Comparison of ENCODE assay signal across 8 cellular contexts in the genomic region with DNA sequence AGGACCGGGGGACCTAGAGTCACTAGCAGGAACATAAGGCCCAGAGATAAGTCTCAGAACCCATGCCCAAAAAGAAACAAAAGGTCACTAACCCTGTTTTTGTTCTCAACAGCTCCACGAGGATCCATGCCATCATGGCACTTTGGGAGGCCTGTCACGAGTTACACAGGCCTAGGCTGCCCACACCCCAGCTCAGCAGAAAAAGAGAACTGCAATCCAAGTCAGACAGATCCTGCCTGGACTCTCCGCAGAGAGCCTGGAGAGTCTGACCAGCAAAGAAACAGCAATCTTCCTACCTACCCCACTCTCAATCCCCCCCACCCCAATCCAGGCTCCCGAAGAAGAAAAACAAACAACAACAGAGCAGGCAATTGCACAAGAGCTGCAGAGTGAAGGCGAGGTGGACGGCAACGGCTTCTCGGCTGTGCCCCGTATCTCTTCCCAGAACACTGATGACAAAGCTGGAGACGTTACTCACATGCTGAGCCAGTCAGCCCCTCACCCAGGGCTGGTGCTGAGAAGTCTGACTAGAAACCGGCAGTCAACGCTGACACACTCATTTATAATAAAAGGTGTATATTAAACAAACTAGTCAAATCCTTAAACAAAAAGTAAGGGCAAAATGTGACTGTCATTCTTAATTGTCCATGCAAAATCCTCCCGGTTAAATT.
DNase-seq lines count a peak whose midpoint lies in the region; ATAC-seq and TF ChIP-seq lines count a peak whose summit lies in the region.

No MANE protein-coding gene starts in this region.

- peak in 1 of 2 donors; percentile 73 for TF ChIP-seq EP300 in tibial nerve (IDR thresholded peaks at IDR 0.05)

- H3K9me3 ChIP-seq in RWPE2 (ENCODE audit: severe bottlenecking): peaks cover 2% of the 10 kb centered on the region
- no peaks in the 10 kb centered on the region for H3K9me3 ChIP-seq in mucosa of descending colon
- H3K9me3 ChIP-seq in tibial nerve: no peaks in the 10 kb centered on the region

- peak in 1 of 2 donors; percentile 38 for TF ChIP-seq POLR2A in tibial nerve (IDR thresholded peaks at IDR 0.05)

- WGBS in tibial nerve, 2 donors: 20 to 23% methylated on average over 14 of the region's 14 CpGs

- H3K4me1 ChIP-seq in RWPE2 (ENCODE audit: insufficient read depth, poor library complexity, severe bottlenecking) (peaks cover 19% of the 10 kb centered on the region), mucosa of descending colon (ENCODE audit: low read depth) (no peaks in the 10 kb centered on the region), tibial nerve (peaks cover 0 to 73% (median 39%) of the 10 kb centered on the region in 4 donors)

- H3K4me3 ChIP-seq in RWPE2 (ENCODE audit: severe bottlenecking) (no peak overlapping the region), mucosa of descending colon (no peak overlapping the region), tibial nerve (no peak overlapping the region)

- H3K36me3 ChIP-seq in RWPE2 (ENCODE audit: low read depth) (peaks cover 4% of the 10 kb centered on the region; the same call in 1 of the 2 replicates), mucosa of descending colon (ENCODE audit: low read depth) (no peaks in the 10 kb centered on the region), tibial nerve (peaks cover 0 to under 1% (median 0%) of the 10 kb centered on the region in 3 donors)

- intact Hi-C loops in mucosa of descending colon (cut with DNase I, micrococcal nuclease): no loop called here

- ATAC-seq in RWPE2 (ENCODE audit: low read depth) (peak; percentile 57), mucosa of descending colon (peak; percentile 41)

- H3K27me3 ChIP-seq in RWPE2 (ENCODE audit: insufficient read depth, poor library complexity, severe bottlenecking): no peaks in the 10 kb centered on the region
- no peaks in the 10 kb centered on the region for H3K27me3 ChIP-seq in tibial nerve

- no peak for TF ChIP-seq CTCF in RWPE2 (IDR thresholded peaks at IDR 0.05; ENCODE audit: poor library complexity, severe bottlenecking)
- no peak for TF ChIP-seq CTCF in mucosa of descending colon (IDR thresholded peaks at IDR 0.05)
- TF ChIP-seq CTCF in tibial nerve (IDR thresholded peaks at IDR 0.05): peak in 1 of 5 experiments; percentile 7
- TF ChIP-seq CTCF in GM13977 (IDR thresholded peaks at IDR 0.05; ENCODE audit: extremely low read depth, insufficient read depth, missing control alignments): no peak

- in situ Hi-C loops in GM13977 (cut with MboI; ENCODE audit: low pct_unique_long_range_greater_than_20kb, low sequenced_read_pairs, unreplicated experiment): no loop called here

- H3K27ac ChIP-seq in RWPE2 (ENCODE audit: poor library complexity, severe bottlenecking) (no peak overlapping the region), tibial nerve (peak overlapping the region; percentile 56 to 95 (median 86))

- peak; percentile 85 for DNase-seq in EL
- DNase-seq in RWPE2 (ENCODE audit: low spot score): no peak
- DNase-seq in ecto neural progenitor cell (ENCODE audit: low spot score): peak; percentile 54
- DNase-seq in mucosa of descending colon: peak in 1 of 3 donors; percentile 41
- peak; percentile 39 to 52 for DNase-seq in tibial nerve (ENCODE audit: low spot score in 2 of 2)
- DNase-seq in NK-92 treated with Interleukin-12 subunit alpha and Interleukin-12 subunit beta, amount 100 ng/mL, for 24 hours (lab: John Stamatoyannopoulos, UW): no peak
- no peak for DNase-seq in NCI-H2171 treated with DMSO at 0.1 percent for 48 hours (lab: John Stamatoyannopoulos, UW)
- no peak for DNase-seq in GM13977 (ENCODE audit: low spot score)

Comparison
In these comparisons a context has a peak if more than half of its experiments do, and no peak if none do; other contexts are left out.
1. DNase-seq: peak in EL (single experiment), ecto neural progenitor cell (single experiment) and tibial nerve (2 of 2); none in RWPE2 (single experiment), NK-92 treated with Interleukin-12 subunit alpha and Interleukin-12 subunit beta, amount 100 ng/mL, for 24 hours (single experiment), NCI-H2171 treated with DMSO at 0.1 percent for 48 hours (single experiment) and GM13977 (single experiment).